In the genomic region with DNA sequence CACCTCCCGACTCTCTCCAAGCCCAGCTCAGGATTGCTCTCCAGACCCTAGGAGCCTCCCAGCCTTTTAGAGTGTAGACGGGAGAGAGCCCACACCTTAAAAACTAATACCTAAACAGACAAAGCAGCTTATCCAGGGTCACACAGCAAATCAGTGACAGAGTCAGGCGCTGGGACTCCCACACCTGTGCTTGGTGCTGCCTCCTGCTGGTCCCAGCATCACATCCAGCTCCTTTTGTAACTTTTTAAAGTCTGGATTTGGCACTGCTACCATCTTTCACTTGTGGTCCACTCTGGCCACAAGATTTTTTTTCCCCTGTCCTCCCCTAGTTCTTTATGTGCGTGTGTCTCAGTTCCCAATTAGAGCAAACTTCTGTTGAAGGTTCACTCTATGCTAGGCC, we compare ENCODE assay signal across 15 cellular contexts. TPM values are rescaled to one million over a fixed set of nuclear protein-coding genes. Genes with fewer than 3 reads are reported as not detected.
DNase-seq lines count a peak whose midpoint lies in the region; ATAC-seq, FAIRE-seq and TF ChIP-seq lines count a peak whose summit lies in the region.
"Had no signal": no experiment of that assay in that cellular context is flagged by ENCODE, and none has a peak within 500 bp of the region (broad histone marks: within the 10 kb centered on the region; RNA-seq: fewer than 3 reads in every experiment).

No MANE protein-coding gene starts in this region.

- H3K36me3 ChIP-seq in DND-41 (ENCODE audit: insufficient read depth, low read length) (no peaks in the 10 kb centered on the region), brain microvascular endothelial cell (replicated peaks) (no peaks in the 10 kb centered on the region), mesendoderm (ENCODE audit: control insufficient read depth, insufficient read depth, low read length) (no peaks in the 10 kb centered on the region)
- H3K36me3 ChIP-seq: HAP-1, suprapubic skin had no signal

- no peak for TF ChIP-seq POLR2A in GM12891 (IDR thresholded peaks at IDR 0.05; ENCODE audit: low read depth, low read length)

- CTCF ChIA-PET in T-cell (lab: Charles Lee) = no interaction called here

- no peak overlapping the region for H3K4me3 Mint-ChIP-seq in T-cell
- H3K4me3 Mint-ChIP-seq: immature natural killer cell, naive B cell had no signal

- no peak overlapping the region for H2AFZ ChIP-seq in DND-41 (ENCODE audit: low read depth, low read length)

- H3K9me3 Mint-ChIP-seq in T-cell = no peaks in the 10 kb centered on the region
- H3K9me3 Mint-ChIP-seq: immature natural killer cell, naive B cell had no signal

- DNase-seq in DND-41 (no peak), brain microvascular endothelial cell (no peak), mesendoderm (peak; percentile 26), T-cell (no peak), left cardiac atrium (no peak), GM12891 (ENCODE audit: insufficient read length, low spot score) (no peak)
- peak; percentile 6 for DNase-seq in Jurkat, Clone E6-1 (ENCODE audit: low read depth, low spot score)
- DNase-seq: activated CD4-positive, alpha-beta T cell treated with anti-CD3 and anti-CD28 coated beads, Interleukin-2, amount 50 U/mL, for 4 hours; activated naive CD4-positive, alpha-beta T cell treated with Interleukin-2 at 50 U/mL for 16 hours; immature natural killer cell; naive B cell had no signal

- H3K18ac ChIP-seq in mesendoderm (ENCODE audit: low read length) = no peak overlapping the region

- no peaks in the 10 kb centered on the region for H3K9me3 ChIP-seq in DND-41 (ENCODE audit: insufficient read depth, low read length, severe bottlenecking)
- H3K9me3 ChIP-seq: HAP-1, suprapubic skin had no signal

- no peaks in the 10 kb centered on the region; the same call in 1 of the 2 replicates for H4K20me1 ChIP-seq in DND-41 (ENCODE audit: insufficient read depth, low read length)

- H3K4ac ChIP-seq in mesendoderm (ENCODE audit: low read depth, low read length) = no peak overlapping the region

- H3K79me2 ChIP-seq in DND-41 (ENCODE audit: insufficient read depth, low read length) = no peaks in the 10 kb centered on the region
- no peaks in the 10 kb centered on the region for H3K79me2 ChIP-seq in mesendoderm (ENCODE audit: control insufficient read depth, insufficient read depth, low read length)

- no peak overlapping the region for H4K5ac ChIP-seq in mesendoderm (ENCODE audit: low read length)

- H3K4me2 ChIP-seq in DND-41 (ENCODE audit: insufficient read depth, low read length) (no peak overlapping the region), mesendoderm (ENCODE audit: low read length) (no peak overlapping the region)

- no peak for ATAC-seq in DND-41 (ENCODE audit: insufficient read depth, low read depth)
- no peak for ATAC-seq in T-cell (replicated peaks in 1 of 4)
- no peak for ATAC-seq in left cardiac atrium
- no peak for ATAC-seq in HG02588 (IDR thresholded peaks at IDR 0.05; ENCODE audit: unreplicated experiment)

- H2BK5ac ChIP-seq in mesendoderm (ENCODE audit: low read length) = no peak overlapping the region

- H3K79me1 ChIP-seq in mesendoderm (ENCODE audit: low read length) = no peaks in the 10 kb centered on the region

- no peak overlapping the region for H3K27ac Mint-ChIP-seq in T-cell
- H3K27ac Mint-ChIP-seq: immature natural killer cell had no signal

- H2AK5ac ChIP-seq in mesendoderm (ENCODE audit: low read length) = no peak overlapping the region

- TF ChIP-seq CTCF in DND-41 (IDR thresholded peaks at IDR 0.05; ENCODE audit: borderline replicate concordance, extremely low read depth, low read length, poor library complexity, severe bottlenecking) (peak; percentile 27), brain microvascular endothelial cell (IDR thresholded peaks at IDR 0.05; ENCODE audit: low read depth, low read length, missing control alignments) (peak; percentile 61)

- H2BK120ac ChIP-seq in mesendoderm (ENCODE audit: low read depth, low read length) = no peak overlapping the region

- H3K9ac ChIP-seq in DND-41 (ENCODE audit: low read depth, low read length) (no peak overlapping the region), mesendoderm (ENCODE audit: low read length) (no peak overlapping the region)

- POLR2A ChIA-PET in T-cell (lab: Charles Lee) = no interaction called here

- no peaks in the 10 kb centered on the region for H3K36me3 Mint-ChIP-seq in T-cell
- H3K36me3 Mint-ChIP-seq: immature natural killer cell, naive B cell had no signal

- H4K8ac ChIP-seq in mesendoderm (ENCODE audit: low read depth, low read length) = no peak overlapping the region

- H3K27me3 ChIP-seq in DND-41 (ENCODE audit: insufficient read depth, low read length, poor library complexity) (no peaks in the 10 kb centered on the region), brain microvascular endothelial cell (replicated peaks) (peaks cover 19% of the 10 kb centered on the region), mesendoderm (ENCODE audit: insufficient read depth, low read length, poor library complexity) (peaks cover 8% of the 10 kb centered on the region)

- H3K4me1 ChIP-seq in DND-41 (ENCODE audit: insufficient read depth, low read length) (no peaks in the 10 kb centered on the region), mesendoderm (ENCODE audit: control insufficient read depth, low read depth, low read length) (no peaks in the 10 kb centered on the region)
- H3K4me1 ChIP-seq: HAP-1 had no signal

- intact Hi-C loops in left cardiac atrium (cut with DNase I) = no loop called here

- H3K56ac ChIP-seq in mesendoderm (ENCODE audit: low read length) = no peak overlapping the region

- WGBS in mesendoderm (ENCODE audit: extremely low coverage, insufficient coverage, low lambda C conversion rate) = no CpG with 5 or more reads among the region's 4 CpGs

- H3K23ac ChIP-seq in mesendoderm (ENCODE audit: low read length) = no peak overlapping the region

- peaks cover 4 to 29% of the 10 kb centered on the region in 2 donors for H3K27me3 Mint-ChIP-seq in T-cell

- FAIRE-seq in GM12891 (lab: Jason Lieb, UNC) = no peak

- in situ Hi-C loops in brain microvascular endothelial cell (cut with HindIII; ENCODE audit: low pct_ligation_motif_present, low sequenced_read_pairs) = no loop called here

- H3K27ac ChIP-seq in DND-41 (ENCODE audit: low read length) (no peak overlapping the region), brain microvascular endothelial cell (no peak overlapping the region), mesendoderm (ENCODE audit: low read depth, low read length) (no peak overlapping the region)
- H3K27ac ChIP-seq: suprapubic skin had no signal

- H3K4me3 ChIP-seq in DND-41 (ENCODE audit: low read depth in 1 of 2, low read length in 2 of 2) (no peak overlapping the region), brain microvascular endothelial cell (ENCODE audit: low read depth, low read length) (no peak overlapping the region), mesendoderm (ENCODE audit: low read length) (no peak overlapping the region)
- no peak overlapping the region for H3K4me3 ChIP-seq in Jurkat, Clone E6-1 (ENCODE audit: low read length)
- H3K4me3 ChIP-seq: HAP-1, suprapubic skin had no signal

- H2BK15ac ChIP-seq in mesendoderm (replicated peaks; ENCODE audit: low read depth) = no peak overlapping the region

- no peaks in the 10 kb centered on the region for H3K4me1 Mint-ChIP-seq in T-cell
- H3K4me1 Mint-ChIP-seq: immature natural killer cell, naive B cell had no signal

TF ChIP-seq in GM12891, 5 proteins besides CTCF, POLR2A, EP300 and RAD21:
- TF ChIP-seq POLR2AphosphoS5 (IDR thresholded peaks at IDR 0.05; ENCODE audit: low read depth, low read length) = no peak
TF ChIP-seq in GM12891: peak in this region for 0.

RNA-seq across cellular contexts. Expression of a gene that starts 4.7 kb away (rescaled TPM):
- polyA plus RNA-seq in Jurkat, Clone E6-1 (2012; ENCODE audit: insufficient read depth, insufficient read length) = not detected
- 0.32 TPM for polyA plus RNA-seq in mesendoderm (2013, experiment 1 of 2)
- polyA plus RNA-seq in mesendoderm (2013, experiment 2 of 2) = 0.34 TPM
- under 1 TPM in 3 of 5 donors, not detected in 2; 0.19 to 0.38 (median 0.33) TPM for total RNA-seq in T-cell
- total RNA-seq in left cardiac atrium = 10 to 100 TPM in 1 of 2 donors, 1 to 10 TPM in 1; 9.8 to 14.2 TPM
- polyA plus RNA-seq in GM12891 (2012; ENCODE audit: low read depth, missing spikeins) = 0.24 TPM
- total RNA-seq: T-helper 2 cell treated with Interferon-gamma antibody and Interleukin-4, amounts not matched to agents 100 ng/mL and 5 ng/mL, for 36 hours had no signal
- polyA plus RNA-seq: immature natural killer cell had no signal

Comparison
In these comparisons a context has a peak if more than half of its experiments do, and no peak if none do; other contexts are left out.
1. DNase-seq: peak in Jurkat, Clone E6-1 (single experiment) and mesendoderm (single experiment); none in DND-41 (single experiment), brain microvascular endothelial cell (single experiment), T-cell (0 of 34), left cardiac atrium (single experiment) and GM12891 (single experiment).
2. RNA of a gene that starts 4.7 kb away (total RNA-seq): 9.8 to 14.2 TPM in left cardiac atrium; 0.19 to 0.38 TPM in T-cell; every median in the first group is over 4 times any median in the second.